Comparison of ENCODE assay signal across 10 cellular contexts in genomic region chr2:43462866-43463641, GRCh38.
DNase-seq lines count a peak whose midpoint lies in the region; ATAC-seq, FAIRE-seq and TF ChIP-seq lines count a peak whose summit lies in the region.
"Had no signal": no experiment of that assay in that cellular context is flagged by ENCODE, and none has a peak within 500 bp of the region (broad histone marks: within the 10 kb centered on the region; RNA-seq: fewer than 3 reads in every experiment).

No MANE protein-coding gene starts in this region.

- CTCF ChIA-PET in HCT116 (lab: Charles Lee): interaction anchor here (1.4 kb wide), 1 partner anchor 21 kb away, joined by 3 read pairs; no protein-coding TSS in a partner anchor

- H3K9ac ChIP-seq in HCT116 (ENCODE audit: low read length): no peak overlapping the region

- no peak overlapping the region for H3K4me3 ChIP-seq in HCT116 (replicated peaks in 1 of 2; ENCODE audit: low read depth in 1 of 2, low read length in 2 of 2)
- H3K4me3 ChIP-seq in BE2C (ENCODE audit: low read depth, low read length): no peak overlapping the region

- peak overlapping the region; percentile 24 for H3K4me2 ChIP-seq in HCT116 (ENCODE audit: low read length)

- TF ChIP-seq RAD21 in HCT116 (IDR thresholded peaks at IDR 0.05; ENCODE audit: low read depth): no peak

- H3K36me3 ChIP-seq in HCT116 (ENCODE audit: control insufficient read depth in 1 of 2, insufficient read depth in 2 of 2, low read length in 2 of 2) (no peaks in the 10 kb centered on the region), BE2C (no peaks in the 10 kb centered on the region; the same call in 1 of the 2 replicates)

- POLR2A ChIA-PET in HCT116 (lab: Charles Lee): interaction anchor here (1.1 kb wide), 1 partner anchor 236 kb away, joined by 3 read pairs; the partner anchor contains the start of gene ZFP36L2

- peak overlapping the region; percentile 46 for H3K27ac ChIP-seq in HCT116 (ENCODE audit: low read depth, low read length)

- DNase-seq in HCT116 (ENCODE audit: low read depth, low spot score): no peak
- peak; percentile 23 for DNase-seq in NCI-H2227 (lab: John Stamatoyannopoulos, UW; ENCODE audit: unreplicated experiment)
- peak; percentile 86 for DNase-seq in renal cortical epithelial cell (ENCODE audit: low read depth)
- no peak for DNase-seq in BE2C
- no peak for DNase-seq in epidermal melanocyte (ENCODE audit: insufficient read length, low spot score)
- DNase-seq: DND-41, SW 1271 had no signal

- RAD21 ChIA-PET in HCT116 (lab: Charles Lee; ENCODE audit: low non-redundant PET in 1 of 2, low total read pairs in 2 of 2, uncharacterized antibody in 2 of 2, unreplicated experiment in 2 of 2): no interaction called here

- FAIRE-seq in endometrium (lab: Jason Lieb, UNC): peak; percentile 94

- TF ChIP-seq CTCF in HCT116 (IDR thresholded peaks at IDR 0.05 in 2 of 3, conservative IDR thresholded peaks at IDR 0.05 in 1 of 3; ENCODE audit: borderline replicate concordance in 1 of 3, insufficient read depth in 1 of 3, low read depth in 2 of 3, low read length in 2 of 3): no peak
- TF ChIP-seq CTCF in BE2C (IDR thresholded peaks at IDR 0.05; ENCODE audit: low read depth, low read length): no peak

- H3K9me2 ChIP-seq in HCT116 (ENCODE audit: insufficient read depth): no peaks in the 10 kb centered on the region

- H3K9me3 ChIP-seq in HCT116 (ENCODE audit: control insufficient read depth in 1 of 2, insufficient read depth in 1 of 2, low read depth in 1 of 2, low read length in 2 of 2) (no peaks in the 10 kb centered on the region), BE2C (no peaks in the 10 kb centered on the region)

- TF ChIP-seq POLR2A in HCT116 (IDR thresholded peaks at IDR 0.05; ENCODE audit: borderline replicate concordance, extremely low read depth, insufficient read depth, insufficient read length): no peak

- H4K20me1 ChIP-seq in HCT116 (ENCODE audit: insufficient read depth): no peaks in the 10 kb centered on the region

- no peak overlapping the region for H2AFZ ChIP-seq in HCT116 (ENCODE audit: low read depth, low read length, poor library complexity, severe bottlenecking)

- intact Hi-C loops in HCT116 (cut with micrococcal nuclease): no loop called here

- H3K27me3 ChIP-seq in HCT116 (ENCODE audit: insufficient read depth, low read length) (no peaks in the 10 kb centered on the region), BE2C (no peaks in the 10 kb centered on the region)

- peak; percentile 31; the same call in 1 of the 2 replicates for ATAC-seq in HCT116
- ATAC-seq in HG02885 (IDR thresholded peaks at IDR 0.05; ENCODE audit: poor library complexity, unreplicated experiment): no peak
- no peak for ATAC-seq in HG02840 (IDR thresholded peaks at IDR 0.05; ENCODE audit: low FRiP score, unreplicated experiment)

- no peaks in the 10 kb centered on the region for H3K79me2 ChIP-seq in HCT116 (ENCODE audit: insufficient read depth, low read length)

- peaks cover 61 to 77% of the 10 kb centered on the region in 2 experiments for H3K4me1 ChIP-seq in HCT116 (ENCODE audit: control insufficient read depth in 1 of 2, insufficient read depth in 2 of 2, low read length in 2 of 2)
- peaks cover 16% of the 10 kb centered on the region for H3K4me1 ChIP-seq in BE2C

- no TSS peak for BruUV-seq in HCT116 (replicated peaks; lab: Mats Ljungman, UMichigan)

TF ChIP-seq in HCT116, 20 proteins besides CTCF, POLR2A, EP300 and RAD21:
- TF ChIP-seq ZFX (IDR thresholded peaks at IDR 0.05) (no peak), SP1 (IDR thresholded peaks at IDR 0.05; ENCODE audit: low read depth) (peak; percentile 27; the same call in 1 of the 2 replicates)

Comparison
In these comparisons a context has a peak if more than half of its experiments do, and no peak if none do; other contexts are left out.
1. DNase-seq: peak in NCI-H2227 (single experiment) and renal cortical epithelial cell (single experiment); none in HCT116 (single experiment), BE2C (single experiment) and epidermal melanocyte (single experiment).